Comparison of ENCODE assay signal across 8 cellular contexts in the genomic region with DNA sequence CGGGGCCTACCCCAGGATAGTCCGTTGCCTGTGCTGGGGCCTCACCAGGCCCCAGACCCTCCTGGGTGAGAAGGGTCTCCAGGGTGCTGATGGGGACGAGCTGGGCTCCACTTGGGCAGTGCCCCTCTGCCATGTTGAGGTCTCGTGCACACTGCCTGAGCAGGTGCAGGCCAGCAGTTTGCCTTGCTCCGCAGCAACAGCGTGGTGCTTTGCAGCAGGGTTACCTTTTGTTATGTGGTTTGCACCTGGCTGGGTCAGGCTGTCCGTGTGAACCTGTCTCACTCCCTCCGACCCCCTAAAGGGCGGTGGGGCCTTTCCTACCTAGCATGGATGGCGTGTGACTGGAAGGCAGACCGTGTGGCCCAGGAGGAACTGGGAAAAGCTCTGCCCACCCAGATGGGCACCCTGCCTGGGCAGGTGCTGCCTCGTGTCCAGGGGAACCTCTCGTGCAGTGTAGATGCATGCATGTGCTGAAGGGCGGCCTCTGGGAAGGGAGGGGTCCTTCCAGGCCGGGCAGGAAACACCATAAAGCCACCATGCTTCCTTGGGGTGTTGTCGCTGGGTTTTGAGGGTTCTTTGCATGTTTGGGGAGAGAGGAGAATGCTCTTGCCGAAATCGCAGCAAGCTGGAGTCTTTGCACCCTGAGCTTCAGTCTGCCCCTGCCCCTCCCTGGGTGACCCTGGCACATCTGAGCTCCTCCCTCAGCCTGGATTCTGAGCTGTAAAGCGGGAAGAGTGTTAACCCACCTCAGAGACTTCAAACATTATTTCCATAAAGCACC.
DNase-seq lines count a peak whose midpoint lies in the region; ATAC-seq and TF ChIP-seq lines count a peak whose summit lies in the region.

No MANE protein-coding gene starts in this region.

- DNase-seq in HFFc6: no peak
- DNase-seq in T-helper 17 cell: peak in 1 of 3 donors; percentile 3
- peak; percentile 22 for DNase-seq in glomerular visceral epithelial cell (ENCODE audit: extremely low spot score)
- no peak for DNase-seq in ureter (ENCODE audit: low spot score)

- no peak for TF ChIP-seq CTCF in HFFc6 (IDR thresholded peaks at IDR 0.05)

- H3K4me1 Mint-ChIP-seq in HFFc6 (ENCODE audit: low read depth) (peaks cover 46% of the 10 kb centered on the region), T-helper 17 cell (peaks cover 31% of the 10 kb centered on the region)

- H3K36me3 Mint-ChIP-seq in HFFc6 (ENCODE audit: low read depth) (peaks cover 59% of the 10 kb centered on the region), T-helper 17 cell (ENCODE audit: low read depth) (no peaks in the 10 kb centered on the region)

- H3K4me3 Mint-ChIP-seq in HFFc6 (peak overlapping the region; percentile 98), T-helper 17 cell (peak overlapping the region; percentile 73)

- peaks cover 4% of the 10 kb centered on the region; the same call in 1 of the 2 replicates for H3K9me3 Mint-ChIP-seq in HFFc6

- H3K27ac ChIP-seq in skin epidermis: peak overlapping the region in 20 of 21 experiments; percentile 91 to 100 (median 98)

- H3K27me3 Mint-ChIP-seq in HFFc6 (ENCODE audit: insufficient read depth) (peaks cover 21% of the 10 kb centered on the region), T-helper 17 cell (no peaks in the 10 kb centered on the region)

- no peak for ATAC-seq in T-helper 17 cell
- ATAC-seq in GM19351 (IDR thresholded peaks at IDR 0.05; ENCODE audit: unreplicated experiment): no peak
- ATAC-seq in GM19463 (IDR thresholded peaks at IDR 0.05; ENCODE audit: unreplicated experiment): no peak
- ATAC-seq in activated CD4-positive, CD25-positive, alpha-beta regulatory T cell treated with anti-CD3 and anti-CD28 coated beads, Interleukin-2, amount 50 U/mL, for 24 hours: no peak

- peak overlapping the region; percentile 99 for H3K27ac Mint-ChIP-seq in HFFc6
- peak overlapping the region; percentile 67 for H3K27ac Mint-ChIP-seq in T-helper 17 cell

- H3K4me3 ChIP-seq in skin epidermis: peak overlapping the region; percentile 57 to 94 (median 70)

- no peaks in the 10 kb centered on the region for H3K9me3 ChIP-seq in T-helper 17 cell (ENCODE audit: control insufficient read depth, low read length, poor library complexity, severe bottlenecking)
